In the genomic region with DNA sequence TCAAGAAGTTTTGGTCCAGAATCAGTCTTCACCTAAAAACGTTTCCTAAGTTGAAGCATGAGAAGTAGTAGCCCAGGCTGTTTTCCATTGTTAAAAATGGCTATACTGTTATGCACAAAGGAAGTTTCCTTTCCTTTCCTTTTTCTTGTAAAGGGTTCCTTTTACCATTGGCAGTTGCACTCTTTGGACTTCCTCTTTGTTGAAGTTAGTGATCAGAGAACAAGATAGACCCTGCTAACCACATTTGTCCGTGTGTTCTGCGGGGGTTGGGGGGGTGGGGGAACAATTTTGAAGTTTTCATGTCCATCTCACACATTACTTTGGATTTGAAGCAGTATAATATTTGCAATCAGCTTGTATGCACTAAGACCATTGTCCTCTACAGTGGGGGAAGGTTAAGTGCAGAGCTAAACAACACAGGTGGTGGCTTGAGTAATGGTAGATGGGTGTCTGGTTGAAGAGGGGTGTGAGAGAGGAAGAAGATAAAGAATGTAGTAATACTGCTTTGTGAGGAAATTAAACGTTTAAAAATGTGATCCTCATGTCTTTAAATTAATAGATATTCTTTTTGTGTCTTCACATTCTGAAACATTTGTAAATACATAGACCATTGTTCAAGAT, we compare ENCODE assay signal across 1 cellular context.
TF ChIP-seq lines count a peak whose summit lies in the region.

No MANE protein-coding gene starts in this region.

TF ChIP-seq in SK-N-SH, 30 proteins besides CTCF, POLR2A, EP300 and RAD21 (continued from another document):
- TF ChIP-seq, protein P1, sequence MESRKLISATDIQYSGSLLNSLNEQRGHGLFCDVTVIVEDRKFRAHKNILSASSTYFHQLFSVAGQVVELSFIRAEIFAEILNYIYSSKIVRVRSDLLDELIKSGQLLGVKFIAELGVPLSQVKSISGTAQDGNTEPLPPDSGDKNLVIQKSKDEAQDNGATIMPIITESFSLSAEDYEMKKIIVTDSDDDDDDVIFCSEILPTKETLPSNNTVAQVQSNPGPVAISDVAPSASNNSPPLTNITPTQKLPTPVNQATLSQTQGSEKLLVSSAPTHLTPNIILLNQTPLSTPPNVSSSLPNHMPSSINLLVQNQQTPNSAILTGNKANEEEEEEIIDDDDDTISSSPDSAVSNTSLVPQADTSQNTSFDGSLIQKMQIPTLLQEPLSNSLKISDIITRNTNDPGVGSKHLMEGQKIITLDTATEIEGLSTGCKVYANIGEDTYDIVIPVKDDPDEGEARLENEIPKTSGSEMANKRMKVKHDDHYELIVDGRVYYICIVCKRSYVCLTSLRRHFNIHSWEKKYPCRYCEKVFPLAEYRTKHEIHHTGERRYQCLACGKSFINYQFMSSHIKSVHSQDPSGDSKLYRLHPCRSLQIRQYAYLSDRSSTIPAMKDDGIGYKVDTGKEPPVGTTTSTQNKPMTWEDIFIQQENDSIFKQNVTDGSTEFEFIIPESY (IDR thresholded peaks at IDR 0.05; ENCODE audit: borderline replicate concordance, low read depth), result no peak
